Comparison of ENCODE assay signal across 19 cellular contexts in the genomic region with DNA sequence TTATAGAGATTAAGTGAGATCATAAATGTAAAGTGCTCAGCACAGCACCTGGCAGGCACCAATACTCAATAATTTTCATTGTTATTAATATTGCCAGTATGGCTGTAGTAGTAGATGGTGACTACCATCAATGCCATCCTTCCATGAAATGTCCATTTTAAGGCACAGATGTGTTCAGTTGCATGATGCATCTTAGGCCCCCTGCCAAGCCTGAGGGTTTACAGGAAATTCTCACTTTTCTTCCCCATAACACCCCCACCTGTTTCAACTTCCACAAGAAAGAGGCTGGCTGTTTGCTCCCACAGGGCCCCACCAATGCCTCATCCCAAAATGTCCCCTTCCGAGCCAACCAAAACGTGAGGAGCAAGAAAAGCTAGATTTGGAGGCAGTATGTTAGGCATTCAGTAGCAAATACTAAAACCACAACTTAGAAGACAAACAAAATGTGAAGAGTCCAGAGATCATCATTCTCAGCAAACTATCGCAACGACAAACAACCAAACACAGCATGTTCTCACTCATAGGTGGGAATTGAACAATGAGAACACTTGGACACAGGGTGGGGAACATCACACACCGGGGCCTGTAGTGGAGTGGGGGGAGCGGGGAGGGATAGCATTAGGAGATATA.
"Had no signal": no experiment of that assay in that cellular context is flagged by ENCODE, and none has a peak within 500 bp of the region (broad histone marks: within the 10 kb centered on the region; RNA-seq: fewer than 3 reads in every experiment).

No MANE protein-coding gene starts in this region.

- DNase-seq: activated CD4-positive, alpha-beta memory T cell treated with anti-CD3 and anti-CD28 coated beads for 36 hours; activated CD4-positive, alpha-beta T cell treated with anti-CD3 and anti-CD28 coated beads for 48 hours; activated CD4-positive, CD25-positive, alpha-beta regulatory T cell; activated naive CD4-positive, alpha-beta T cell treated with Interleukin-2 at 50 U/mL for 16 hours; activated T-cell treated with anti-CD3 and anti-CD28 coated beads, Interleukin-2, amount 50 U/mL, for 48 hours; amygdala; body of pancreas; effector CD4-positive, alpha-beta T cell; foreskin keratinocyte; kidney; naive thymus-derived CD4-positive, alpha-beta T cell; ovary; stimulated activated CD4-positive, alpha-beta T cell treated with anti-CD3 and anti-CD28 coated beads, Interleukin-4, amount 100 ng/mL, for 4 hours; tibial artery had no signal

- H3K9me3 Mint-ChIP-seq: activated CD4-positive, alpha-beta memory T cell treated with anti-CD3 and anti-CD28 coated beads for 36 hours; naive thymus-derived CD4-positive, alpha-beta T cell; stimulated activated naive CD8-positive, alpha-beta T cell treated with anti-CD3 and anti-CD28 coated beads, Interleukin-15, Interleukin-2, amounts not matched to agents 100 ng/mL and 50 ng/mL, for 24 hours; T-helper 1 cell treated with Interleukin-12 subunit alpha and Interleukin-12 subunit beta and Interleukin-4 antibody, amounts not matched to agents 30 μg/mL and 1 μg/mL, for 36 hours had no signal

- ATAC-seq: body of pancreas; foreskin keratinocyte; naive thymus-derived CD4-positive, alpha-beta T cell had no signal

- H3K27ac ChIP-seq: body of pancreas, cardiac muscle cell, foreskin keratinocyte, ovary, prostate gland, tibial artery had no signal

- H3K4me1 Mint-ChIP-seq: naive thymus-derived CD4-positive, alpha-beta T cell had no signal

- H3K4me3 Mint-ChIP-seq: activated CD4-positive, alpha-beta memory T cell treated with anti-CD3 and anti-CD28 coated beads for 36 hours; naive thymus-derived CD4-positive, alpha-beta T cell; stimulated activated naive CD8-positive, alpha-beta T cell treated with anti-CD3 and anti-CD28 coated beads, Interleukin-15, Interleukin-2, amounts not matched to agents 100 ng/mL and 50 ng/mL, for 24 hours; T-helper 1 cell treated with Interleukin-12 subunit alpha and Interleukin-12 subunit beta and Interleukin-4 antibody, amounts not matched to agents 30 μg/mL and 1 μg/mL, for 36 hours had no signal

- H3K27ac Mint-ChIP-seq: activated CD4-positive, alpha-beta memory T cell treated with anti-CD3 and anti-CD28 coated beads for 36 hours; naive thymus-derived CD4-positive, alpha-beta T cell; stimulated activated naive CD8-positive, alpha-beta T cell treated with anti-CD3 and anti-CD28 coated beads, Interleukin-15, Interleukin-2, amounts not matched to agents 100 ng/mL and 50 ng/mL, for 24 hours; T-helper 1 cell treated with Interleukin-12 subunit alpha and Interleukin-12 subunit beta and Interleukin-4 antibody, amounts not matched to agents 30 μg/mL and 1 μg/mL, for 36 hours had no signal

- H3K27me3 ChIP-seq: body of pancreas, cardiac muscle cell, foreskin keratinocyte, ovary, tibial artery had no signal

- H3K4me1 ChIP-seq: body of pancreas, foreskin keratinocyte, prostate gland, tibial artery had no signal

- H3K4me3 ChIP-seq: body of pancreas, cardiac muscle cell, lung, ovary, prostate gland, tibial artery had no signal

- H3K36me3 ChIP-seq: cardiac muscle cell, ovary, prostate gland, tibial artery had no signal

- H3K36me3 Mint-ChIP-seq: activated CD4-positive, alpha-beta memory T cell treated with anti-CD3 and anti-CD28 coated beads for 36 hours; naive thymus-derived CD4-positive, alpha-beta T cell had no signal

- H3K9me3 ChIP-seq: body of pancreas, ovary, prostate gland, tibial artery had no signal
